ENCODE assay signal across 1 cellular context in genomic region chr12:22541496-22541895, GRCh38.
TF ChIP-seq lines count a peak whose summit lies in the region.

No MANE protein-coding gene starts in this region.

TF ChIP-seq in neural cell, 6 proteins besides CTCF, POLR2A, EP300 and RAD21:
- TF ChIP-seq, protein P1, sequence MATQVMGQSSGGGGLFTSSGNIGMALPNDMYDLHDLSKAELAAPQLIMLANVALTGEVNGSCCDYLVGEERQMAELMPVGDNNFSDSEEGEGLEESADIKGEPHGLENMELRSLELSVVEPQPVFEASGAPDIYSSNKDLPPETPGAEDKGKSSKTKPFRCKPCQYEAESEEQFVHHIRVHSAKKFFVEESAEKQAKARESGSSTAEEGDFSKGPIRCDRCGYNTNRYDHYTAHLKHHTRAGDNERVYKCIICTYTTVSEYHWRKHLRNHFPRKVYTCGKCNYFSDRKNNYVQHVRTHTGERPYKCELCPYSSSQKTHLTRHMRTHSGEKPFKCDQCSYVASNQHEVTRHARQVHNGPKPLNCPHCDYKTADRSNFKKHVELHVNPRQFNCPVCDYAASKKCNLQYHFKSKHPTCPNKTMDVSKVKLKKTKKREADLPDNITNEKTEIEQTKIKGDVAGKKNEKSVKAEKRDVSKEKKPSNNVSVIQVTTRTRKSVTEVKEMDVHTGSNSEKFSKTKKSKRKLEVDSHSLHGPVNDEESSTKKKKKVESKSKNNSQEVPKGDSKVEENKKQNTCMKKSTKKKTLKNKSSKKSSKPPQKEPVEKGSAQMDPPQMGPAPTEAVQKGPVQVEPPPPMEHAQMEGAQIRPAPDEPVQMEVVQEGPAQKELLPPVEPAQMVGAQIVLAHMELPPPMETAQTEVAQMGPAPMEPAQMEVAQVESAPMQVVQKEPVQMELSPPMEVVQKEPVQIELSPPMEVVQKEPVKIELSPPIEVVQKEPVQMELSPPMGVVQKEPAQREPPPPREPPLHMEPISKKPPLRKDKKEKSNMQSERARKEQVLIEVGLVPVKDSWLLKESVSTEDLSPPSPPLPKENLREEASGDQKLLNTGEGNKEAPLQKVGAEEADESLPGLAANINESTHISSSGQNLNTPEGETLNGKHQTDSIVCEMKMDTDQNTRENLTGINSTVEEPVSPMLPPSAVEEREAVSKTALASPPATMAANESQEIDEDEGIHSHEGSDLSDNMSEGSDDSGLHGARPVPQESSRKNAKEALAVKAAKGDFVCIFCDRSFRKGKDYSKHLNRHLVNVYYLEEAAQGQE (IDR thresholded peaks at IDR 0.05; ENCODE audit: borderline replicate concordance), result no peak
- no peak for TF ChIP-seq POLR2AphosphoS5 (IDR thresholded peaks at IDR 0.05)
- no peak for TF ChIP-seq SMC3 (conservative IDR thresholded peaks at IDR 0.05; ENCODE audit: poor library complexity)
- no peak for TF ChIP-seq MXI1 (conservative IDR thresholded peaks at IDR 0.05; ENCODE audit: poor library complexity, severe bottlenecking)
- TF ChIP-seq TAF1 (IDR thresholded peaks at IDR 0.05; ENCODE audit: low read depth), result no peak
- no peak for TF ChIP-seq EZH2 (IDR thresholded peaks at IDR 0.05; ENCODE audit: borderline replicate concordance, insufficient read depth, low read length, poor library complexity, severe bottlenecking)
